1 cellular context compared by ENCODE assay signal in genomic region chr3:46393554-46394434, GRCh38.
TF ChIP-seq lines count a peak whose summit lies in the region.

No MANE protein-coding gene starts in this region.

TF ChIP-seq in H1, 55 proteins besides CTCF, POLR2A, EP300 and RAD21:
- TF ChIP-seq KDM5A (IDR thresholded peaks at IDR 0.05; ENCODE audit: low read length) (no peak), BCL11A (IDR thresholded peaks at IDR 0.05; ENCODE audit: low read depth in 2 of 2, low read length in 2 of 2) (no peak), SP4 (IDR thresholded peaks at IDR 0.05; ENCODE audit: low read length) (no peak), CHD1 (IDR thresholded peaks at IDR 0.05; ENCODE audit: low read depth, low read length) (no peak), SUZ12 (IDR thresholded peaks at IDR 0.05; ENCODE audit: low read length) (no peak), KDM1A (IDR thresholded peaks at IDR 0.05; ENCODE audit: borderline replicate concordance, low read length) (no peak), MAFK (IDR thresholded peaks at IDR 0.05; ENCODE audit: low read depth, low read length) (no peak), JUN (IDR thresholded peaks at IDR 0.05; ENCODE audit: low read depth, low read length) (no peak), PHF8 (conservative IDR thresholded peaks at IDR 0.05; ENCODE audit: low read depth, low read length) (no peak), JUND (IDR thresholded peaks at IDR 0.05; ENCODE audit: low read length) (no peak), USF2 (IDR thresholded peaks at IDR 0.05; ENCODE audit: low read length) (no peak), SP1 (IDR thresholded peaks at IDR 0.05; ENCODE audit: low read depth, low read length) (no peak), TAF7 (optimal IDR thresholded peaks at IDR 0.05; ENCODE audit: borderline replicate concordance, low read depth, low read length) (no peak), MAX (IDR thresholded peaks at IDR 0.05) (peak; percentile 59; the same call in 1 of the 2 replicates), HDAC2 (IDR thresholded peaks at IDR 0.05; ENCODE audit: borderline replicate concordance in 1 of 2, low read depth in 2 of 2, low read length in 2 of 2) (no peak), RBBP5 (IDR thresholded peaks at IDR 0.05; ENCODE audit: borderline replicate concordance, low read depth, low read length) (no peak), EZH2 (IDR thresholded peaks at IDR 0.05; ENCODE audit: low read depth, low read length, severe bottlenecking) (no peak), KDM4A (IDR thresholded peaks at IDR 0.05; ENCODE audit: low read depth, low read length, severe bottlenecking) (no peak), E2F6 (IDR thresholded peaks at IDR 0.05) (peak; percentile 59; the same call in 1 of the 2 replicates), FOSL1 (IDR thresholded peaks at IDR 0.05; ENCODE audit: insufficient read depth, low read depth, low read length) (no peak), CEBPB (IDR thresholded peaks at IDR 0.05; ENCODE audit: low read depth, low read length) (peak; percentile 83), RFX5 (IDR thresholded peaks at IDR 0.05; ENCODE audit: borderline replicate concordance, low read depth, low read length) (no peak), SIX5 (IDR thresholded peaks at IDR 0.05; ENCODE audit: low read depth, low read length) (no peak), CHD7 (IDR thresholded peaks at IDR 0.05; ENCODE audit: insufficient replicate concordance, low read length) (no peak), EGR1 (IDR thresholded peaks at IDR 0.05; ENCODE audit: borderline replicate concordance, low read depth, low read length) (no peak), SIN3A (conservative IDR thresholded peaks at IDR 0.05 in 1 of 2, IDR thresholded peaks at IDR 0.05 in 1 of 2; ENCODE audit: low read depth in 1 of 2, low read length in 2 of 2) (no peak), CTBP2 (IDR thresholded peaks at IDR 0.05; ENCODE audit: borderline replicate concordance, insufficient read depth, insufficient read length, low read length) (no peak)
TF ChIP-seq in H1: peak in this region for 3.
